ENCODE assay signal across 19 cellular contexts in the genomic region with DNA sequence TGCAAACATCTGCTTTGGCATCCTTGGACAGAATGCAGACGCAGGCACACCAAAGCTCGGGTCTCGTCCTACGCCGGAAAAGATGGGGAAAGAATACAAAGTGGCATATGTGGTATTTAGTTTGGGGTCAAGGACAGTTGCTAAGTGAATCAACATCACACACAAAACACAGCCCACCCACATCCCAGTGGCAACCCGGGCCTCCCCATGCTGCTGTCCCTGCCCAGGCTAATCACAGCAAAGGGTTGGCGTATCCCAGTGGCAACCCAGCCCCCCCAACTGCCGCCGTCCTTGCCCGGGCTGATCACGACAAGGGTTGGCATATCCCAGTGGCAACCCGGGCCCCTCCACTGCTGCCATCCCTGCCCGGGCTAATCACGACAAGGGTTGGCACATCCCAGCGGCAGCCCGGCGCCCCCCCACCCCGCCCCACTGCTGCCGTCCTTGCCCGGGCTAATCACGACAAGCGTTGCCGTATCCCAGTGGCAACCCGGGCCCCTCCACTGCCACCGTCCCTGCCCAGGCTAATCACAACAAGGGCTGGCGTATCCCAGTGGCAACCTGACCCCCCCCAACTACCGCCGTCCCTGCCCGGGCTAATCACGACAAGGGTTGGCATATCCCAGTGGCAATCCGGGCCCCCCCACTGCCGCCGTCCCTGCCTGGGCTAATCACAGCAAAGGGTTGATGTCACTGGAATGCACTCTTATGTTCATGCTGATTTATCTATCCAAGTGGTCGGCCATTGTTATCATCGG.
DNase-seq lines count a peak whose midpoint lies in the region; ATAC-seq and TF ChIP-seq lines count a peak whose summit lies in the region.
"Had no signal": no experiment of that assay in that cellular context is flagged by ENCODE, and none has a peak within 500 bp of the region (broad histone marks: within the 10 kb centered on the region; RNA-seq: fewer than 3 reads in every experiment).

No MANE protein-coding gene starts in this region.

- no peak overlapping the region for H2BK120ac ChIP-seq in mesenchymal stem cell (ENCODE audit: low read depth, low read length)

- H3K4ac ChIP-seq in mesenchymal stem cell (ENCODE audit: low read depth in 1 of 2, low read length in 2 of 2): no peak overlapping the region

- no peak for TF ChIP-seq CTCF in GM20000 (IDR thresholded peaks at IDR 0.05; ENCODE audit: extremely low read depth, missing control alignments)
- no peak for TF ChIP-seq CTCF in left lung (IDR thresholded peaks at IDR 0.05)

- H4K8ac ChIP-seq in mesenchymal stem cell (ENCODE audit: low read length): no peak overlapping the region

- ATAC-seq in sciatic nerve (no peak), GM18909 (IDR thresholded peaks at IDR 0.05; ENCODE audit: poor library complexity, unreplicated experiment) (no peak), left lung (no peak)
- ATAC-seq: A549 had no signal

- no peak overlapping the region for H2AK5ac ChIP-seq in mesenchymal stem cell (ENCODE audit: low read length, severe bottlenecking)

- no peak overlapping the region for H3K27ac ChIP-seq in mesenchymal stem cell (ENCODE audit: low read length, poor library complexity, severe bottlenecking)
- H3K27ac ChIP-seq in left lung: no peak overlapping the region
- H3K27ac ChIP-seq: A549 had no signal

- H4K91ac ChIP-seq in mesenchymal stem cell (ENCODE audit: low read length): peak overlapping the region; percentile 40

- H3K18ac ChIP-seq in mesenchymal stem cell (ENCODE audit: low read depth in 1 of 2, low read length in 2 of 2): no peak overlapping the region

- no peaks in the 10 kb centered on the region for H3K79me1 ChIP-seq in mesenchymal stem cell (replicated peaks; ENCODE audit: low read length, poor library complexity, severe bottlenecking)

- H3K27me3 ChIP-seq in mesenchymal stem cell (ENCODE audit: control insufficient read depth in 1 of 2, insufficient read depth in 1 of 2, low read length in 2 of 2) (no peaks in the 10 kb centered on the region), left lung (peaks cover 0 to 47% of the 10 kb centered on the region in 2 donors)

- H3K14ac ChIP-seq in mesenchymal stem cell (ENCODE audit: low read length in 2 of 2): no peak overlapping the region

- H2BK15ac ChIP-seq in mesenchymal stem cell (ENCODE audit: low read depth, poor library complexity, severe bottlenecking): no peak overlapping the region

- H3K36me3 ChIP-seq in mesenchymal stem cell (ENCODE audit: control insufficient read depth in 1 of 2, insufficient read depth in 2 of 2, low read depth in 1 of 2, low read length in 2 of 2) (no peaks in the 10 kb centered on the region), left lung (no peaks in the 10 kb centered on the region)

- peak; percentile 6 for DNase-seq in GM20000 (ENCODE audit: low spot score)
- peak; percentile 10 for DNase-seq in activated CD8-positive, alpha-beta memory T cell treated with anti-CD3 and anti-CD28 coated beads, Interleukin-2, amount 50 U/mL, for 48 hours
- DNase-seq in mesenchymal stem cell: peak; percentile 50
- DNase-seq in sciatic nerve (ENCODE audit: low spot score): peak; percentile 25
- DNase-seq in epidermal melanocyte (ENCODE audit: insufficient read length, low spot score): no peak
- DNase-seq in germinal center (ENCODE audit: low spot score): no peak
- DNase-seq in left lung: no peak
- DNase-seq: DMS53, GDM1, HFFc6, Karpas-422, MV-4-11, NCI-H1105 treated with DMSO at 0.1 percent for 48 hours, NCI-H2029 treated with DMSO at 0.1 percent for 48 hours, NCI-H226, NCI-H524, OCI-M1 had no signal

- no peak overlapping the region for H3K9ac ChIP-seq in mesenchymal stem cell (ENCODE audit: low read length)

- H2BK12ac ChIP-seq in mesenchymal stem cell (ENCODE audit: low read length in 2 of 2): no peak overlapping the region

- H3K9me3 ChIP-seq in mesenchymal stem cell (ENCODE audit: control insufficient read depth, low read length): no peaks in the 10 kb centered on the region
- H3K9me3 ChIP-seq in left lung: no peaks in the 10 kb centered on the region
- H3K9me3 ChIP-seq: A549 had no signal

- H3K23ac ChIP-seq in mesenchymal stem cell (ENCODE audit: low read length in 2 of 2): no peak overlapping the region

- peaks cover 2% of the 10 kb centered on the region for H3K4me1 ChIP-seq in mesenchymal stem cell (ENCODE audit: control insufficient read depth, insufficient read depth, low read depth, low read length)
- no peaks in the 10 kb centered on the region for H3K4me1 ChIP-seq in left lung
- H3K4me1 ChIP-seq: A549 had no signal

- 94% methylated on average over 29 of the region's 35 CpGs for WGBS in mesenchymal stem cell

- intact Hi-C loops in sciatic nerve (cut with DNase I) (no loop called here), left lung (cut with DNase I) (no loop called here)

- H3K4me3 ChIP-seq in mesenchymal stem cell (ENCODE audit: insufficient read depth in 1 of 2, low read depth in 1 of 2, low read length in 2 of 2) (no peak overlapping the region), left lung (no peak overlapping the region)
- H3K4me3 ChIP-seq: A549 had no signal

- H2BK5ac ChIP-seq in mesenchymal stem cell (ENCODE audit: low read depth, low read length, poor library complexity, severe bottlenecking): no peak overlapping the region

- no peak overlapping the region for H2AFZ ChIP-seq in mesenchymal stem cell (ENCODE audit: low read depth, low read length)

- H3K4me2 ChIP-seq in mesenchymal stem cell (ENCODE audit: low read length, poor library complexity, severe bottlenecking): no peak overlapping the region
- H3K4me2 ChIP-seq: A549 had no signal

Comparison
In these comparisons a context has a peak if more than half of its experiments do, and no peak if none do; other contexts are left out.
1. DNase-seq: peak in GM20000 (single experiment), activated CD8-positive, alpha-beta memory T cell treated with anti-CD3 and anti-CD28 coated beads, Interleukin-2, amount 50 U/mL, for 48 hours (single experiment), mesenchymal stem cell (single experiment) and sciatic nerve (single experiment); none in epidermal melanocyte (single experiment), germinal center (single experiment) and left lung (0 of 2).